Comparison of ENCODE assay signal across 1 cellular context in genomic region chr17:2179615-2180295, GRCh38.
TF ChIP-seq lines count a peak whose summit lies in the region.

No MANE protein-coding gene starts in this region.

TF ChIP-seq in HEK293, 187 proteins besides CTCF, POLR2A, EP300 and RAD21 (continued from another document):
- no peak for TF ChIP-seq ZNF138 (tag by site-specific recombination; IDR thresholded peaks at IDR 0.05; ENCODE audit: borderline replicate concordance)
- TF ChIP-seq GLIS1 (tag by site-specific recombination; IDR thresholded peaks at IDR 0.05): peak; percentile 49; the same call in 1 of the 2 replicates
- no peak for TF ChIP-seq KLF17 (tag by site-specific recombination; IDR thresholded peaks at IDR 0.05)
- TF ChIP-seq PRDM4 (tag by site-specific recombination; IDR thresholded peaks at IDR 0.05): peak; percentile 74; the same call in 1 of the 2 replicates
- TF ChIP-seq ZBTB1 (tag by site-specific recombination; IDR thresholded peaks at IDR 0.05): 0 out of 2 replicates have a peak, but pooled peaks have one; percentile 44
- TF ChIP-seq PRDM6 (tag by site-specific recombination; IDR thresholded peaks at IDR 0.05): peak; percentile 92
- peak; percentile 54 for TF ChIP-seq ZNF18 (tag by site-specific recombination; IDR thresholded peaks at IDR 0.05)
- no peak for TF ChIP-seq ZNF513 (tag by site-specific recombination; IDR thresholded peaks at IDR 0.05)
- 0 out of 2 replicates have a peak, but pooled peaks have one; percentile 19 for TF ChIP-seq SP7 (tag by site-specific recombination; IDR thresholded peaks at IDR 0.05)
- TF ChIP-seq ZNF530 (tag by site-specific recombination; IDR thresholded peaks at IDR 0.05; ENCODE audit: low read depth): no peak
- TF ChIP-seq ZNF2 (tag by site-specific recombination; IDR thresholded peaks at IDR 0.05): no peak
- TF ChIP-seq ZFP3 (tag by site-specific recombination; IDR thresholded peaks at IDR 0.05; ENCODE audit: low read depth): no peak
- TF ChIP-seq MZF1 (tag by site-specific recombination; IDR thresholded peaks at IDR 0.05; ENCODE audit: borderline replicate concordance): peak; percentile 88
- peak; percentile 87 for TF ChIP-seq ZNF366 (tag by site-specific recombination; conservative IDR thresholded peaks at IDR 0.05)
- 0 out of 2 replicates have a peak, but pooled peaks have one; percentile 32 for TF ChIP-seq ZNF121 (tag by site-specific recombination; IDR thresholded peaks at IDR 0.05)
- TF ChIP-seq ZBTB44 (tag by site-specific recombination; IDR thresholded peaks at IDR 0.05): peak; percentile 93
- TF ChIP-seq ZNF629 (tag by site-specific recombination; IDR thresholded peaks at IDR 0.05): peak; percentile 89
- TF ChIP-seq OSR2 (tag by site-specific recombination; IDR thresholded peaks at IDR 0.05): peak; percentile 51
- TF ChIP-seq BCL11A (tag by site-specific recombination; IDR thresholded peaks at IDR 0.05; ENCODE audit: low read depth): peak; percentile 93
- TF ChIP-seq ZNF768 (tag by site-specific recombination; IDR thresholded peaks at IDR 0.05): no peak
- peak; percentile 60; the same call in 1 of the 2 replicates for TF ChIP-seq INSM2 (tag by site-specific recombination; IDR thresholded peaks at IDR 0.05)
- TF ChIP-seq ZNF76 (tag by site-specific recombination; IDR thresholded peaks at IDR 0.05; ENCODE audit: borderline replicate concordance, low read depth): no peak
- peak; percentile 34; the same call in 1 of the 2 replicates for TF ChIP-seq PRDM10 (tag by site-specific recombination; IDR thresholded peaks at IDR 0.05)
- TF ChIP-seq ZNF398 (tag by site-specific recombination; IDR thresholded peaks at IDR 0.05): no peak
- TF ChIP-seq HOXD13 (CRISPR knock-in tag; IDR thresholded peaks at IDR 0.05; ENCODE audit: borderline replicate concordance): no peak
